ENCODE assay signal across 19 cellular contexts in the genomic region with DNA sequence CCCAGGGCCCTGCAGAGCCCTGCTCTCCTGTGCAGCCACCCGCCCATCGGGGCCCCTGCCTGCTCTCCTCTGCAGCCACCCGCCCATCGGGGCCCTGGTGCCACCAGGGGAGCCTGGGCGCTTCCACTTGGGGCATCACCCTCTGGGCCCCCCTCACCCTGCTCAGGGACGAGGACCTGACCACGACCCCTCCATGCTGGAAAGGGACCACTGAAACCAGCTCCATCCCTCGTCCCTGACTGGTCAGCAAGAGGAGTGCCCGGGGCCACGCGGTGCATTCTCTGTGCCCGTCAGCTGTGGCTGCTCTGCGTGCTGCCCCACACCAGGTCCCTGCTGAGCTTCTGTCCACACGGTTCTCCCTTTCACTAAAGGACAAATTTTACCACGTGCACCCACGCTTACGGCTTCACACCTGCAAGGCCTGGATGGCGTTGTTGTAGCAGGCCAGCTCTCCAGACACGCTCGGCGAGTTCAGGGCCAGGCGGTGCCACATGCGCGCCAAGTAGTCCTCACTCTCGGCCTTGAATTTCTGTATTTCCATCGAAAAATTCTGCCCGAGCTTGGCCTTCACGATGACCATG. TPM values are rescaled to one million over a fixed set of nuclear protein-coding genes. Genes with fewer than 3 reads are reported as not detected.
DNase-seq lines count a peak whose midpoint lies in the region; ATAC-seq, FAIRE-seq and TF ChIP-seq lines count a peak whose summit lies in the region.
"Had no signal": no experiment of that assay in that cellular context is flagged by ENCODE, and none has a peak within 500 bp of the region (broad histone marks: within the 10 kb centered on the region; RNA-seq: fewer than 3 reads in every experiment).

No MANE protein-coding gene starts in this region.

- no TSS peak for BruUV-seq in K562 (replicated peaks; lab: Mats Ljungman, UMichigan)

- H2AK5ac ChIP-seq in mesenchymal stem cell (ENCODE audit: low read length, severe bottlenecking): no peak overlapping the region

- no peak overlapping the region for H3K27ac Mint-ChIP-seq in stimulated activated naive CD8-positive, alpha-beta T cell treated with anti-CD3 and anti-CD28 coated beads, Interleukin-15, amount 100 ng/mL, for 72 hours

- H3K36me3 ChIP-seq in right atrium auricular region (no peaks in the 10 kb centered on the region), K562 (ENCODE audit: control insufficient read depth, insufficient read depth, low read length) (no peaks in the 10 kb centered on the region), mesenchymal stem cell (ENCODE audit: control insufficient read depth in 1 of 2, insufficient read depth in 2 of 2, low read depth in 1 of 2, low read length in 2 of 2) (no peaks in the 10 kb centered on the region), suprapubic skin (no peaks in the 10 kb centered on the region)
- H3K36me3 ChIP-seq: MG63 had no signal

- H3K9ac ChIP-seq in K562 (ENCODE audit: insufficient read depth in 1 of 2, low read depth in 2 of 2, low read length in 2 of 2): no peak overlapping the region
- H3K9ac ChIP-seq in mesenchymal stem cell (ENCODE audit: low read length): no peak overlapping the region
- H3K9ac ChIP-seq: GM23248, KMS-11 had no signal

- H2AFZ ChIP-seq in K562 (ENCODE audit: low read depth, low read length) (no peak overlapping the region), mesenchymal stem cell (ENCODE audit: low read depth, low read length) (no peak overlapping the region)
- H2AFZ ChIP-seq: GM23248 had no signal

- no peak overlapping the region for H2BK5ac ChIP-seq in mesenchymal stem cell (ENCODE audit: low read depth, low read length, poor library complexity, severe bottlenecking)

- H2BK12ac ChIP-seq in mesenchymal stem cell (ENCODE audit: low read length in 2 of 2): no peak overlapping the region

- no peak overlapping the region for H3K4ac ChIP-seq in mesenchymal stem cell (ENCODE audit: low read depth in 1 of 2, low read length in 2 of 2)

- no peaks in the 10 kb centered on the region for H3K27me3 ChIP-seq in right atrium auricular region
- peaks cover 2 to 54% of the 10 kb centered on the region in 2 experiments; a peak in 2 of 5 replicates for H3K27me3 ChIP-seq in K562 (ENCODE audit: control insufficient read depth in 2 of 2, insufficient read depth in 2 of 2, low read length in 2 of 2)
- H3K27me3 ChIP-seq in mesenchymal stem cell (ENCODE audit: control insufficient read depth in 1 of 2, insufficient read depth in 1 of 2, low read length in 2 of 2): peaks cover 13 to 54% of the 10 kb centered on the region in 2 experiments
- peaks cover 43% of the 10 kb centered on the region for H3K27me3 ChIP-seq in suprapubic skin
- H3K27me3 ChIP-seq: MG63 had no signal

- DNase-seq in Right ventricle myocardium inferior (ENCODE audit: missing footprints) (peak; percentile 34), right atrium auricular region (ENCODE audit: low spot score) (no peak), K562 (ENCODE audit: extremely low read depth in 1 of 4, low spot score in 3 of 4) (no peak), mesenchymal stem cell (no peak), suprapubic skin (ENCODE audit: low spot score in 2 of 2) (peak; percentile 54 to 74), superior temporal gyrus (ENCODE audit: extremely low spot score) (no peak)
- no peak for DNase-seq in stimulated activated naive CD8-positive, alpha-beta T cell treated with anti-CD3 and anti-CD28 coated beads, Interleukin-15, amount 100 ng/mL, for 72 hours
- DNase-seq: C1 segment of cervical spinal cord, DMS 273 treated with DMSO at 0.1 percent for 48 hours, GM23248, MG63, NCI-H1105, NCI-H1930, NCI-H2171 had no signal

- H3K4me3 ChIP-seq in right atrium auricular region (no peak overlapping the region), K562 (no peak overlapping the region), mesenchymal stem cell (ENCODE audit: insufficient read depth in 1 of 2, low read depth in 1 of 2, low read length in 2 of 2) (no peak overlapping the region), suprapubic skin (no peak overlapping the region)
- H3K4me3 ChIP-seq: GM23248, MG63 had no signal

- POLR2A ChIA-PET in K562 (lab: Yijun Ruan, JAX): interaction anchor here (0.6 kb wide), 1 partner anchor 276 kb away, joined by 3 read pairs; no protein-coding TSS in a partner anchor

- no peaks in the 10 kb centered on the region for H3K79me2 ChIP-seq in K562 (ENCODE audit: control insufficient read depth, insufficient read depth, low read length)

- no peak overlapping the region for H3K4me3 Mint-ChIP-seq in stimulated activated naive CD8-positive, alpha-beta T cell treated with anti-CD3 and anti-CD28 coated beads, Interleukin-15, amount 100 ng/mL, for 72 hours

- TF ChIP-seq RAD21 in K562 (CRISPR knock-in tag; conservative IDR thresholded peaks at IDR 0.05 in 1 of 2, IDR thresholded peaks at IDR 0.05 in 1 of 2): no peak

- H2BK120ac ChIP-seq in mesenchymal stem cell (ENCODE audit: low read depth, low read length): no peak overlapping the region

- intact Hi-C loops in Right ventricle myocardium inferior (cut with DNase I) (no loop called here), K562 (cut with micrococcal nuclease) (no loop called here)

- H3K4me2 ChIP-seq in K562 (ENCODE audit: insufficient read depth, low read length): no peak overlapping the region
- no peak overlapping the region for H3K4me2 ChIP-seq in mesenchymal stem cell (ENCODE audit: low read length, poor library complexity, severe bottlenecking)
- H3K4me2 ChIP-seq: KMS-11 had no signal

- H3K9me3 Mint-ChIP-seq in stimulated activated naive CD8-positive, alpha-beta T cell treated with anti-CD3 and anti-CD28 coated beads, Interleukin-15, amount 100 ng/mL, for 72 hours: no peaks in the 10 kb centered on the region

- H3K9me3 ChIP-seq in right atrium auricular region (no peaks in the 10 kb centered on the region), K562 (replicated peaks; ENCODE audit: control insufficient read depth, insufficient read depth, low read depth, low read length) (no peaks in the 10 kb centered on the region), mesenchymal stem cell (ENCODE audit: control insufficient read depth, low read length) (no peaks in the 10 kb centered on the region), suprapubic skin (no peaks in the 10 kb centered on the region)
- H3K9me3 ChIP-seq: MG63 had no signal

- peaks cover 4% of the 10 kb centered on the region for H3K27me3 Mint-ChIP-seq in stimulated activated naive CD8-positive, alpha-beta T cell treated with anti-CD3 and anti-CD28 coated beads, Interleukin-15, amount 100 ng/mL, for 72 hours

- TF ChIP-seq EP300 in K562 (IDR thresholded peaks at IDR 0.05; ENCODE audit: low read length) (no peak), suprapubic skin (IDR thresholded peaks at IDR 0.05) (no peak)

- H3K79me1 ChIP-seq in mesenchymal stem cell (replicated peaks; ENCODE audit: low read length, poor library complexity, severe bottlenecking): no peaks in the 10 kb centered on the region

- no peak overlapping the region for H3K27ac ChIP-seq in right atrium auricular region
- no peak overlapping the region for H3K27ac ChIP-seq in K562 (ENCODE audit: extremely low read depth, low read depth, low read length)
- no peak overlapping the region for H3K27ac ChIP-seq in mesenchymal stem cell (ENCODE audit: low read length, poor library complexity, severe bottlenecking)
- no peak overlapping the region for H3K27ac ChIP-seq in suprapubic skin
- H3K27ac ChIP-seq: GM23248, HL-60, KMS-11 had no signal

- peak overlapping the region; percentile 39 for H4K91ac ChIP-seq in mesenchymal stem cell (ENCODE audit: low read length)

- no peaks in the 10 kb centered on the region for H3K9me1 ChIP-seq in K562 (ENCODE audit: control insufficient read depth, insufficient read depth, low read length)

- CTCF ChIA-PET in K562 (lab: Yijun Ruan, JAX; ENCODE audit: low intra/inter-chr PET ratio): no interaction called here

- H3K4me1 ChIP-seq in right atrium auricular region: no peaks in the 10 kb centered on the region
- no peaks in the 10 kb centered on the region; a peak in 1 of 5 replicates for H3K4me1 ChIP-seq in K562 (replicated peaks in 1 of 2; ENCODE audit: control insufficient read depth in 2 of 2, insufficient read depth in 2 of 2, low read length in 2 of 2)
- no peaks in the 10 kb centered on the region for H3K4me1 ChIP-seq in mesenchymal stem cell (ENCODE audit: control insufficient read depth, insufficient read depth, low read depth, low read length)
- no peaks in the 10 kb centered on the region for H3K4me1 ChIP-seq in suprapubic skin

- ATAC-seq in Right ventricle myocardium inferior (no peak), K562 (no peak), HG02884 (IDR thresholded peaks at IDR 0.05; ENCODE audit: unreplicated experiment) (no peak)
- no peak for ATAC-seq in stimulated activated naive CD8-positive, alpha-beta T cell treated with anti-CD3 and anti-CD28 coated beads, Interleukin-15, amount 100 ng/mL, for 72 hours

- TF ChIP-seq POLR2A in K562 (conservative IDR thresholded peaks at IDR 0.05) (no peak), suprapubic skin (IDR thresholded peaks at IDR 0.05) (no peak)

- H4K8ac ChIP-seq in mesenchymal stem cell (ENCODE audit: low read length): no peak overlapping the region

- no peak overlapping the region for H3K14ac ChIP-seq in mesenchymal stem cell (ENCODE audit: low read length in 2 of 2)

- no peaks in the 10 kb centered on the region for H3K4me1 Mint-ChIP-seq in stimulated activated naive CD8-positive, alpha-beta T cell treated with anti-CD3 and anti-CD28 coated beads, Interleukin-15, amount 100 ng/mL, for 72 hours

- H4K20me1 ChIP-seq in K562 (replicated peaks; ENCODE audit: control insufficient read depth, insufficient read depth, low read length): peaks cover 7% of the 10 kb centered on the region; the same call in 1 of the 2 replicates

- no peak overlapping the region for H3K23ac ChIP-seq in mesenchymal stem cell (ENCODE audit: low read length in 2 of 2)

- H2BK15ac ChIP-seq in mesenchymal stem cell (ENCODE audit: low read depth, poor library complexity, severe bottlenecking): no peak overlapping the region

- FAIRE-seq in K562 (lab: Jason Lieb, UNC): no peak
- FAIRE-seq: A204.1, RCC 7860 had no signal

- no peak overlapping the region for H3K18ac ChIP-seq in mesenchymal stem cell (ENCODE audit: low read depth in 1 of 2, low read length in 2 of 2)

- in situ Hi-C loops in K562 (cut with MboI): no loop called here

- WGBS in K562 (ENCODE audit: insufficient coverage, low coverage, missing lambda C conversion rate): 5% methylated on average over 23 of the region's 28 CpGs
- 91% methylated on average over 28 of the region's 28 CpGs for WGBS in mesenchymal stem cell
- 91% methylated on average over 24 of the region's 28 CpGs for WGBS in suprapubic skin

- TF ChIP-seq CTCF in right atrium auricular region (IDR thresholded peaks at IDR 0.05): no peak
- TF ChIP-seq CTCF in K562 (IDR thresholded peaks at IDR 0.05 in 2 of 3, conservative IDR thresholded peaks at IDR 0.05 in 1 of 3; ENCODE audit: insufficient read depth in 2 of 3, low read depth in 1 of 3, low read length in 3 of 3): no peak
- TF ChIP-seq CTCF in suprapubic skin (IDR thresholded peaks at IDR 0.05): no peak

RNA-seq across cellular contexts. Expression of a gene that starts 57.6 kb away (rescaled TPM):
- total RNA-seq in Right ventricle myocardium inferior: 0.57 TPM
- total RNA-seq in right atrium auricular region: 1 to 10 TPM in 1 of 2 donors, under 1 TPM in 1; 0.35 to 1.5 TPM
- total RNA-seq in K562 (2011; cell fraction: chromatin; rRNA removed; ENCODE audit: low replicate concordance): not detected in 2 replicates
- not detected in 2 replicates for total RNA-seq in K562 (2011; cell fraction: nucleolus; rRNA removed)
- not detected in 2 replicates for total RNA-seq in K562 (2011; cell fraction: nucleoplasm; rRNA removed)
- not detected in 2 replicates for total RNA-seq in K562 (2014; rRNA removed)
- total RNA-seq in K562 (2014; rRNA removed; fragmentation: Illumina TruSeq; extraction: Trizol): not detected in 2 replicates
- total RNA-seq in K562 (2015; rRNA removed; fragmentation: Illumina TruSeq; extraction: Trizol): not detected in 2 replicates
- total RNA-seq in K562 (2021): not detected in 2 replicates
- not detected in 2 replicates for polyA plus RNA-seq in K562 (2011; rRNA removed)
- polyA plus RNA-seq in K562 (2011; cell fraction: cytosol; rRNA removed): not detected in 2 replicates
- polyA plus RNA-seq in K562 (2011; cell fraction: nucleus; rRNA removed): not detected in 2 replicates
- not detected in 2 replicates for polyA plus RNA-seq in K562 (2012)
- not detected in 2 replicates for polyA plus RNA-seq in K562 (2014; fragmentation: Illumina TruSeq; extraction: Trizol)
- polyA plus RNA-seq in K562 (2014; fragmentation: Nextera tagmentation; extraction: Ambion mirVana): not detected
- polyA plus RNA-seq in K562 (2014; rRNA removed): not detected in 2 replicates
- not detected in 2 replicates for polyA minus RNA-seq in K562 (2011; rRNA and poly(A)+ RNA removed)
- polyA minus RNA-seq in K562 (2011; cell fraction: cytosol; rRNA and poly(A)+ RNA removed): not detected in 2 replicates
- polyA minus RNA-seq in K562 (2011; cell fraction: nucleus; rRNA and poly(A)+ RNA removed): not detected in 2 replicates
- polyA plus RNA-seq in mesenchymal stem cell (2013, experiment 1 of 2): 1.2 TPM
- polyA plus RNA-seq in mesenchymal stem cell (2013, experiment 2 of 2): 1.6 TPM
- under 1 TPM in 2 of 4 donors, not detected in 2; 0.11 to 0.21 TPM for total RNA-seq in suprapubic skin

Comparison
In these comparisons a context has a peak if more than half of its experiments do, and no peak if none do; other contexts are left out.
1. DNase-seq: peak in Right ventricle myocardium inferior (single experiment) and suprapubic skin (2 of 2); none in right atrium auricular region (single experiment), K562 (0 of 4), mesenchymal stem cell (single experiment), superior temporal gyrus (single experiment) and stimulated activated naive CD8-positive, alpha-beta T cell treated with anti-CD3 and anti-CD28 coated beads, Interleukin-15, amount 100 ng/mL, for 72 hours (0 of 2).